In genomic region chr1:161725888-161726630, GRCh38 we compare ENCODE assay signal across 1 cellular context.
TF ChIP-seq lines count a peak whose summit lies in the region.

No MANE protein-coding gene starts in this region.

TF ChIP-seq in K562, 482 proteins besides CTCF, POLR2A, EP300 and RAD21 (continued from another document and continues in another):
- TF ChIP-seq SMAD4 (CRISPR knock-in tag; conservative IDR thresholded peaks at IDR 0.05) = no peak; the same call in 1 of the 2 replicates
- no peak for TF ChIP-seq MXD1 (CRISPR knock-in tag; IDR thresholded peaks at IDR 0.05; ENCODE audit: borderline replicate concordance, poor library complexity, severe bottlenecking)
- TF ChIP-seq ZNF24 (IDR thresholded peaks at IDR 0.05) = no peak
- TF ChIP-seq ZNF830 (CRISPR knock-in tag; IDR thresholded peaks at IDR 0.05) = no peak
- TF ChIP-seq AFF1 (IDR thresholded peaks at IDR 0.05; ENCODE audit: low read depth in 1 of 2, partially characterized antibody in 2 of 2) = no peak
- TF ChIP-seq GATAD2B (IDR thresholded peaks at IDR 0.05; ENCODE audit: borderline replicate concordance) = 0 out of 2 replicates have a peak, but pooled peaks have one; percentile 52
- TF ChIP-seq JUND (IDR thresholded peaks at IDR 0.05; ENCODE audit: borderline replicate concordance, low read depth, low read length) = no peak
- 0 out of 3 replicates have a peak, but pooled peaks have one; percentile 18 for TF ChIP-seq JUND (tag; IDR thresholded peaks at IDR 0.05; ENCODE audit: borderline replicate concordance, low read depth, low read length)
- TF ChIP-seq PRMT5 (CRISPR knock-in tag; IDR thresholded peaks at IDR 0.05) = no peak
- TF ChIP-seq TAL1 (IDR thresholded peaks at IDR 0.05) = no peak
- no peak for TF ChIP-seq RFX5 (IDR thresholded peaks at IDR 0.05; ENCODE audit: low read depth, low read length)
- no peak for TF ChIP-seq GABPB2 (CRISPR knock-in tag; conservative IDR thresholded peaks at IDR 0.05)
- no peak for TF ChIP-seq FIP1L1 (IDR thresholded peaks at IDR 0.05; ENCODE audit: low read depth, low read length, poor library complexity, severe bottlenecking)
- TF ChIP-seq EWSR1 (IDR thresholded peaks at IDR 0.05; ENCODE audit: borderline replicate concordance, low read depth, partially characterized antibody) = no peak
- no peak for TF ChIP-seq HNRNPH1 (optimal IDR thresholded peaks at IDR 0.05; ENCODE audit: low read depth, low read length)
- TF ChIP-seq ZNF274 (IDR thresholded peaks at IDR 0.05; ENCODE audit: borderline replicate concordance, low read depth, low read length) = no peak
- no peak for TF ChIP-seq TOE1 (IDR thresholded peaks at IDR 0.05; ENCODE audit: borderline replicate concordance)
- 0 out of 2 replicates have a peak, but pooled peaks have one; percentile 21 for TF ChIP-seq TOE1 (CRISPR knock-in tag; IDR thresholded peaks at IDR 0.05; ENCODE audit: borderline replicate concordance, low read depth)
- no peak for TF ChIP-seq TRIM24 (IDR thresholded peaks at IDR 0.05)
- TF ChIP-seq BDP1 (IDR thresholded peaks at IDR 0.05; ENCODE audit: insufficient read depth, insufficient read length) = no peak
- TF ChIP-seq STAG1 (CRISPR knock-in tag; IDR thresholded peaks at IDR 0.05; ENCODE audit: borderline replicate concordance) = no peak
- no peak; the same call in 1 of the 2 replicates for TF ChIP-seq MGA (IDR thresholded peaks at IDR 0.05)
- TF ChIP-seq CHCHD3 (CRISPR knock-in tag; IDR thresholded peaks at IDR 0.05) = no peak
- TF ChIP-seq E2F3 (CRISPR knock-in tag; IDR thresholded peaks at IDR 0.05) = peak; percentile 53; the same call in 1 of the 2 replicates
- 0 out of 2 replicates have a peak, but pooled peaks have one; percentile 53 for TF ChIP-seq BRD4 (IDR thresholded peaks at IDR 0.05)
- TF ChIP-seq NFYB (IDR thresholded peaks at IDR 0.05; ENCODE audit: extremely low read depth, insufficient read length) = no peak
- no peak for TF ChIP-seq LARP7 (IDR thresholded peaks at IDR 0.05)
- TF ChIP-seq RBM14 (IDR thresholded peaks at IDR 0.05; ENCODE audit: borderline replicate concordance, insufficient read depth, low read depth, low read length) = no peak
- no peak for TF ChIP-seq MTF1 (CRISPR knock-in tag; IDR thresholded peaks at IDR 0.05; ENCODE audit: borderline replicate concordance)
- no peak for TF ChIP-seq SIN3B (IDR thresholded peaks at IDR 0.05; ENCODE audit: low read depth)
- no peak for TF ChIP-seq ZNF77 (CRISPR knock-in tag; IDR thresholded peaks at IDR 0.05)
- TF ChIP-seq SNIP1 (IDR thresholded peaks at IDR 0.05; ENCODE audit: low read depth) = no peak
- TF ChIP-seq NKRF (IDR thresholded peaks at IDR 0.05; ENCODE audit: borderline replicate concordance) = peak; percentile 73
- TF ChIP-seq ZBTB17 (CRISPR knock-in tag; IDR thresholded peaks at IDR 0.05) = no peak
- no peak for TF ChIP-seq IRF1 (CRISPR knock-in tag; IDR thresholded peaks at IDR 0.05; ENCODE audit: borderline replicate concordance)
- TF ChIP-seq AFF4 (CRISPR knock-in tag; IDR thresholded peaks at IDR 0.05) = no peak
- TF ChIP-seq MEF2D (tag; conservative IDR thresholded peaks at IDR 0.05; ENCODE audit: low read depth) = no peak
- no peak for TF ChIP-seq SMARCA5 (IDR thresholded peaks at IDR 0.05)
